In genomic region chr19:18401580-18402112, GRCh38 we compare ENCODE assay signal across 1 cellular context.
TF ChIP-seq lines count a peak whose summit lies in the region.

No MANE protein-coding gene starts in this region.

TF ChIP-seq in GM23338, 12 proteins besides CTCF, POLR2A, EP300 and RAD21:
- TF ChIP-seq ZNF462 (CRISPR knock-in tag; IDR thresholded peaks at IDR 0.05) (no peak), REST (IDR thresholded peaks at IDR 0.05; ENCODE audit: unreplicated experiment) (no peak), ZNF331 (CRISPR knock-in tag; IDR thresholded peaks at IDR 0.05; ENCODE audit: low read depth) (no peak), JUNB (IDR thresholded peaks at IDR 0.05; ENCODE audit: unreplicated experiment) (no peak)
